ENCODE assay signal across 10 cellular contexts in the genomic region with DNA sequence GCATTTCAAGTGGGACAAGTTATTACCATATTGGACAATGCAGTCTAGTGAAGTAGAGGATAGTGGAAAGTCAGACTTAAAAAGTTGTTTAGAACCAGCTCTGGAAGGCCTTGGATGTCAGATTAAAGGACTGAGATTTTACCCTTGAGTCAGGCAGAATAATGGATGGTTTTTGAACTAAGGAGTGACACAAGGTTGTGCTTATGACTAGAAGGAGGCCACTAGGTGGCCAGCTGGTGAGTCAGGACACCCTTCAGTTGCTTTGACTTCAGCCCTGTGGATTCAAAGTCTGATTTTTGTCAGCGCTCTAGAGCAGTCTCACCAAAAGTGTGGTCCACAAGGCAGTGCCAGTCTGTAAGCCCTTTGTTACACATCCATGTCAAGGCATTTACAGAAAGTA. TPM values are rescaled to one million over a fixed set of nuclear protein-coding genes. Genes with fewer than 3 reads are reported as not detected.
DNase-seq lines count a peak whose midpoint lies in the region; ATAC-seq, FAIRE-seq and TF ChIP-seq lines count a peak whose summit lies in the region.
"Had no signal": no experiment of that assay in that cellular context is flagged by ENCODE, and none has a peak within 500 bp of the region (broad histone marks: within the 10 kb centered on the region; RNA-seq: fewer than 3 reads in every experiment).

No MANE protein-coding gene starts in this region.

- no peak overlapping the region for H2BK120ac ChIP-seq in H9 (ENCODE audit: low read depth, low read length, poor library complexity, severe bottlenecking)

- H3K4me1 ChIP-seq in Caco-2 (peaks cover 7% of the 10 kb centered on the region), H9 (ENCODE audit: insufficient read depth, low read length) (no peaks in the 10 kb centered on the region), pancreas (peaks cover 9 to 10% (median 10%) of the 10 kb centered on the region in 3 donors)

- no peak overlapping the region for H3K56ac ChIP-seq in H9 (ENCODE audit: insufficient read length, low read depth, low read length)

- intact Hi-C loops in Caco-2 (cut with micrococcal nuclease; ENCODE audit: unreplicated experiment) (loop anchor here (2.0 kb wide), 1 partner anchor 550 kb away; a partner anchor contains a TSS), pancreas (cut with DNase I) (no loop called here)

- peak; percentile 20; the same call in 2 of the 3 replicates for ATAC-seq in SK-N-SH treated with all-trans-retinoic acid at 6 μM for 48 hours
- ATAC-seq in pancreas, result no peak
- ATAC-seq in HG02840 (IDR thresholded peaks at IDR 0.05; ENCODE audit: low FRiP score, unreplicated experiment), result no peak

- no peak overlapping the region for H2BK5ac ChIP-seq in H9 (ENCODE audit: insufficient read length, low read length)

- H3K27me3 ChIP-seq in Caco-2 (replicated peaks; ENCODE audit: control insufficient read depth, insufficient read depth, low read length), result no peaks in the 10 kb centered on the region
- H3K27me3 ChIP-seq in H9 (ENCODE audit: insufficient read depth, low read length), result no peaks in the 10 kb centered on the region
- no peaks in the 10 kb centered on the region for H3K27me3 ChIP-seq in pancreas

- H3K27ac Mint-ChIP-seq in Caco-2 (ENCODE audit: unreplicated experiment) (no peak overlapping the region), H9 (no peak overlapping the region)

- H3K18ac ChIP-seq in H9 (ENCODE audit: insufficient read length, low read depth, low read length), result no peak overlapping the region

- CTCF ChIA-PET in Caco-2 (lab: Charles Lee), result interaction anchor here (0.7 kb wide), 1 partner anchor 401 kb away, joined by 4 read pairs; no protein-coding TSS in a partner anchor

- no peaks in the 10 kb centered on the region for H3K9me3 ChIP-seq in Caco-2
- H3K9me3 ChIP-seq in H9 (ENCODE audit: control insufficient read depth, low read depth, low read length), result no peaks in the 10 kb centered on the region
- H3K9me3 ChIP-seq in pancreas, result no peaks in the 10 kb centered on the region

- H3K27ac ChIP-seq in H9 (ENCODE audit: insufficient read length, low read depth, low read length) (no peak overlapping the region), pancreas (no peak overlapping the region), coronary artery (no peak overlapping the region)
- H3K27ac ChIP-seq: SK-N-MC had no signal

- peaks cover 50% of the 10 kb centered on the region for H3K36me3 Mint-ChIP-seq in Caco-2 (ENCODE audit: insufficient read depth, unreplicated experiment)
- peaks cover 27 to 55% (median 51%) of the 10 kb centered on the region in 3 experiments for H3K36me3 Mint-ChIP-seq in H9 (ENCODE audit: insufficient read depth in 1 of 3, low read depth in 3 of 3)

- H3T11ph ChIP-seq in H9 (ENCODE audit: low read length), result no peak overlapping the region

- FAIRE-seq in pancreas (lab: Jason Lieb, UNC), result no peak

- no peak overlapping the region for H3K4me3 Mint-ChIP-seq in Caco-2 (ENCODE audit: unreplicated experiment)
- no peak overlapping the region for H3K4me3 Mint-ChIP-seq in H9

- TF ChIP-seq CTCF in Caco-2 (IDR thresholded peaks at IDR 0.05; ENCODE audit: insufficient read depth in 1 of 2, low read depth in 1 of 2, low read length in 1 of 2, severe bottlenecking in 1 of 2, unreplicated experiment in 1 of 2) (peak; percentile 65 to 69), H9 (conservative IDR thresholded peaks at IDR 0.05) (peak; percentile 64), pancreas (IDR thresholded peaks at IDR 0.05) (no peak), coronary artery (IDR thresholded peaks at IDR 0.05) (no peak)

- no peaks in the 10 kb centered on the region for H4K20me1 ChIP-seq in H9 (ENCODE audit: control insufficient read depth, insufficient read depth, insufficient read length)

- no peak overlapping the region for H2AK5ac ChIP-seq in H9 (ENCODE audit: insufficient read length, low read length)

- no peaks in the 10 kb centered on the region for H3K9me3 Mint-ChIP-seq in Caco-2 (ENCODE audit: unreplicated experiment)
- H3K9me3 Mint-ChIP-seq in H9, result peaks cover 0 to 2% of the 10 kb centered on the region in 2 experiments; a peak in 1 of 5 replicates
- H3K9me3 Mint-ChIP-seq: naive B cell had no signal

- H3K4me3 ChIP-seq in Caco-2 (ENCODE audit: low read depth, low read length) (no peak overlapping the region), pancreas (no peak overlapping the region), coronary artery (no peak overlapping the region)
- H3K4me3 ChIP-seq: SK-N-MC had no signal

- no peak overlapping the region for H4K5ac ChIP-seq in H9 (ENCODE audit: insufficient read length, low read depth, low read length)

- H3K27me3 Mint-ChIP-seq in Caco-2 (ENCODE audit: insufficient read depth, unreplicated experiment) (no peaks in the 10 kb centered on the region), H9 (ENCODE audit: low read depth) (no peaks in the 10 kb centered on the region)

- POLR2A ChIA-PET in Caco-2 (lab: Charles Lee), result interaction anchor here (0.6 to 0.7 kb wide), 2 partner anchors 57 to 66 kb away, joined by 3 read pairs; no protein-coding TSS in a partner anchor

- no peak overlapping the region for H2AFZ ChIP-seq in H9 (ENCODE audit: low read length)

- DNase-seq in Caco-2 (peak; percentile 44 to 55), H9 (peak; percentile 36), fibroblast of the conjunctiva (ENCODE audit: low read depth) (peak; percentile 33), pancreas (no peak), coronary artery (ENCODE audit: low spot score) (no peak), NCI-H2107 (lab: John Stamatoyannopoulos, UW) (no peak)
- DNase-seq: naive B cell had no signal

- H3K9ac ChIP-seq in H9 (ENCODE audit: extremely low read depth, insufficient read length, low read length), result no peak overlapping the region

- no peak overlapping the region for H2BK15ac ChIP-seq in H9 (ENCODE audit: low read depth, low read length)

- peaks cover 12% of the 10 kb centered on the region; the same call in 1 of the 2 replicates for H3K79me2 ChIP-seq in H9 (ENCODE audit: insufficient read depth, low read length)

- H4K8ac ChIP-seq in H9 (replicated peaks; ENCODE audit: insufficient read length, low read depth, low read length), result no peak overlapping the region

- no peak overlapping the region for H3K23ac ChIP-seq in H9 (ENCODE audit: insufficient read length, low read depth, low read length)

- BruUV-seq in Caco-2 (replicated peaks; lab: Mats Ljungman, UMichigan), result no TSS peak

- H3K36me3 ChIP-seq in Caco-2 (ENCODE audit: control insufficient read depth, insufficient read depth, low read length) (no peaks in the 10 kb centered on the region; the same call in 1 of the 2 replicates), pancreas (peaks cover 0 to 9% (median 0%) of the 10 kb centered on the region in 3 donors)

- no peak overlapping the region for H3K4me2 ChIP-seq in H9 (ENCODE audit: insufficient read depth, insufficient read length, low read length)

- no peak overlapping the region for H4K91ac ChIP-seq in H9 (ENCODE audit: insufficient read length, low read depth, low read length)

- peaks cover 6% of the 10 kb centered on the region for H3K23me2 ChIP-seq in H9 (ENCODE audit: insufficient read length, low read depth, low read length, poor library complexity, severe bottlenecking)

- H2BK12ac ChIP-seq in H9 (ENCODE audit: insufficient read length, low read depth, low read length), result no peak overlapping the region

- H3K4ac ChIP-seq in H9 (ENCODE audit: low read depth, low read length), result no peak overlapping the region

- H3K4me1 Mint-ChIP-seq in Caco-2 (ENCODE audit: low read depth, unreplicated experiment) (peaks cover 11% of the 10 kb centered on the region), H9 (peaks cover 12 to 14% of the 10 kb centered on the region in 2 experiments)

- WGBS in H9 (ENCODE audit: extremely low coverage, insufficient read length, low lambda C conversion rate), result no CpG with 5 or more reads among the region's 1 CpG
- WGBS in pancreas, 2 donors, result 88 to 96% methylated on average over 1 of the region's 1 CpG

- H3K14ac ChIP-seq in H9 (ENCODE audit: insufficient read depth, low read length), result no peak overlapping the region

- peaks cover 3% of the 10 kb centered on the region for H3K79me1 ChIP-seq in H9 (ENCODE audit: insufficient read depth, low read depth, low read length, poor library complexity, severe bottlenecking)

- H2BK20ac ChIP-seq in H9 (ENCODE audit: low read depth, low read length, poor library complexity, severe bottlenecking), result no peak overlapping the region

TF ChIP-seq in SK-N-SH treated with all-trans-retinoic acid at 6 μM for 48 hours, 23 proteins besides CTCF, POLR2A, EP300 and RAD21 (continues in another document):
- no peak for TF ChIP-seq ISL1 (CRISPR knock-in tag; IDR thresholded peaks at IDR 0.05)
- TF ChIP-seq OSR1 (CRISPR knock-in tag; IDR thresholded peaks at IDR 0.05), result no peak
- TF ChIP-seq, protein P1, sequence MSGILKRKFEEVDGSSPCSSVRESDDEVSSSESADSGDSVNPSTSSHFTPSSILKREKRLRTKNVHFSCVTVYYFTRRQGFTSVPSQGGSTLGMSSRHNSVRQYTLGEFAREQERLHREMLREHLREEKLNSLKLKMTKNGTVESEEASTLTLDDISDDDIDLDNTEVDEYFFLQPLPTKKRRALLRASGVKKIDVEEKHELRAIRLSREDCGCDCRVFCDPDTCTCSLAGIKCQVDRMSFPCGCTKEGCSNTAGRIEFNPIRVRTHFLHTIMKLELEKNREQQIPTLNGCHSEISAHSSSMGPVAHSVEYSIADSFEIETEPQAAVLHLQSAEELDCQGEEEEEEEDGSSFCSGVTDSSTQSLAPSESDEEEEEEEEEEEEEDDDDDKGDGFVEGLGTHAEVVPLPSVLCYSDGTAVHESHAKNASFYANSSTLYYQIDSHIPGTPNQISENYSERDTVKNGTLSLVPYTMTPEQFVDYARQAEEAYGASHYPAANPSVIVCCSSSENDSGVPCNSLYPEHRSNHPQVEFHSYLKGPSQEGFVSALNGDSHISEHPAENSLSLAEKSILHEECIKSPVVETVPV (CRISPR knock-in tag; IDR thresholded peaks at IDR 0.05), result no peak
- TF ChIP-seq, protein P2, sequence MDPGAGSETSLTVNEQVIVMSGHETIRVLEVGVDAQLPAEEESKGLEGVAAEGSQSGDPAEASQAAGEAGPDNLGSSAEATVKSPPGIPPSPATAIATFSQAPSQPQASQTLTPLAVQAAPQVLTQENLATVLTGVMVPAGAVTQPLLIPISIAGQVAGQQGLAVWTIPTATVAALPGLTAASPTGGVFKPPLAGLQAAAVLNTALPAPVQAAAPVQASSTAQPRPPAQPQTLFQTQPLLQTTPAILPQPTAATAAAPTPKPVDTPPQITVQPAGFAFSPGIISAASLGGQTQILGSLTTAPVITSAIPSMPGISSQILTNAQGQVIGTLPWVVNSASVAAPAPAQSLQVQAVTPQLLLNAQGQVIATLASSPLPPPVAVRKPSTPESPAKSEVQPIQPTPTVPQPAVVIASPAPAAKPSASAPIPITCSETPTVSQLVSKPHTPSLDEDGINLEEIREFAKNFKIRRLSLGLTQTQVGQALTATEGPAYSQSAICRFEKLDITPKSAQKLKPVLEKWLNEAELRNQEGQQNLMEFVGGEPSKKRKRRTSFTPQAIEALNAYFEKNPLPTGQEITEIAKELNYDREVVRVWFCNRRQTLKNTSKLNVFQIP (CRISPR knock-in tag; IDR thresholded peaks at IDR 0.05; ENCODE audit: borderline replicate concordance, low read depth), result no peak
- TF ChIP-seq GLIS3 (CRISPR knock-in tag; IDR thresholded peaks at IDR 0.05), result no peak
- no peak for TF ChIP-seq BACH2 (CRISPR knock-in tag; IDR thresholded peaks at IDR 0.05; ENCODE audit: borderline replicate concordance)

RNA-seq across cellular contexts. Expression of a gene that starts 3.8 kb away (rescaled TPM):
- 42.8 and 44.7 TPM in 2 replicates for total RNA-seq in Caco-2 (2022)
- total RNA-seq in H9 (2021), result 43.2 and 45.0 TPM in 2 replicates
- 1 to 10 TPM; 4.6 to 9.7 (median 5.4) TPM for total RNA-seq in pancreas
- polyA plus RNA-seq in pancreas, result 1 to 10 TPM; 2.9 to 4.9 TPM

Comparison
In these comparisons a context has a peak if more than half of its experiments do, and no peak if none do; other contexts are left out.
1. DNase-seq: peak in Caco-2 (2 of 2), H9 (single experiment) and fibroblast of the conjunctiva (single experiment); none in pancreas (0 of 6), coronary artery (single experiment) and NCI-H2107 (single experiment).
2. CTCF ChIP-seq: peak in Caco-2 (2 of 2) and H9 (single experiment); none in pancreas (0 of 4) and coronary artery (single experiment).